Comparison of ENCODE assay signal across 19 cellular contexts in the genomic region with DNA sequence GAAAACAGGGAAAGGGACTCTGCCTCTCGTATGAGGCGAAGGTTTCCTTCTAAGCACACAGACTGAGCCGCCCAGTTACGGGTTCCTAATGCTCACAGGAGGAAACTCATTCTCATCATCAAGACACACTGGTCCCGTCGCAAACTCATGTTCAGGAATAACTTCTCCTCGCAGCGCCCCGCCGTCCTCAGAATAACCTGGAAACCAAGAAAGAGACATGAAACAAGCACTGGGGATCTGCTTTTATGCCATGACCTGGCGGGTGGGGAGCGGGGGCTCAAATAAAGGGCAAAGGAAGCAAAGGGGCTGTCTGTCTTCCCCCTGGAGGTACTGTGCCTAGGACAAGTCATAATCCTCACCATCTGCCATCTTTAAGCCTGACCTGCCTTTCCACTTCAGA.
"Had no signal": no experiment of that assay in that cellular context is flagged by ENCODE, and none has a peak within 500 bp of the region (broad histone marks: within the 10 kb centered on the region; RNA-seq: fewer than 3 reads in every experiment).

No MANE protein-coding gene starts in this region.

- H3K27ac ChIP-seq: heart left ventricle, ovary, testis, tibial nerve, upper lobe of right lung had no signal

- H3K36me3 ChIP-seq: ovary had no signal

- ATAC-seq: effector memory CD8-positive, alpha-beta T cell; heart left ventricle; naive thymus-derived CD4-positive, alpha-beta T cell; right cardiac atrium; stimulated activated naive B cell treated with anti-CD40 and anti-IgM and Interleukin-4, amounts not matched to agents 10 μg/mL and 1 μg/mL and 100 μg/mL, for 72 hours; stimulated activated naive CD8-positive, alpha-beta T cell treated with anti-CD3 and anti-CD28 coated beads, Interleukin-15, amount 100 ng/mL, for 72 hours; upper lobe of right lung had no signal

- H3K27me3 Mint-ChIP-seq: dendritic cell treated with granulocyte-macrophage colony-stimulating factor and Interleukin-4, amounts not matched to agents 40 ng/mL and 50 ng/mL, for 4 days; effector memory CD8-positive, alpha-beta T cell; naive thymus-derived CD4-positive, alpha-beta T cell; stimulated activated naive B cell treated with anti-CD40 and anti-IgM and Interleukin-4, amounts not matched to agents 10 μg/mL and 1 μg/mL and 100 μg/mL, for 72 hours; stimulated activated naive CD8-positive, alpha-beta T cell treated with anti-CD3 and anti-CD28 coated beads, Interleukin-15, amount 100 ng/mL, for 72 hours had no signal

- DNase-seq: cerebellar nuclear complex; effector memory CD8-positive, alpha-beta T cell; erythroblast; foreskin melanocyte; heart left ventricle; hypothalamus; kidney glomerular epithelial cell; mesendoderm; naive thymus-derived CD4-positive, alpha-beta T cell; ovary; right cardiac atrium; stimulated activated CD4-positive, alpha-beta T cell treated with anti-CD3 and anti-CD28 coated beads, Interleukin-4, amount 100 ng/mL, for 24 hours; stimulated activated naive B cell treated with anti-CD40 and anti-IgM and Interleukin-4, amounts not matched to agents 10 μg/mL and 1 μg/mL and 100 μg/mL, for 72 hours; stimulated activated naive CD8-positive, alpha-beta T cell treated with anti-CD3 and anti-CD28 coated beads, Interleukin-15, amount 100 ng/mL, for 72 hours; testis; upper lobe of right lung had no signal

- H3K27ac Mint-ChIP-seq: dendritic cell treated with granulocyte-macrophage colony-stimulating factor and Interleukin-4, amounts not matched to agents 40 ng/mL and 50 ng/mL, for 4 days; stimulated activated naive B cell treated with anti-CD40 and anti-IgM and Interleukin-4, amounts not matched to agents 10 μg/mL and 1 μg/mL and 100 μg/mL, for 72 hours had no signal

- H3K9me3 ChIP-seq: heart left ventricle, ovary, testis, tibial nerve, upper lobe of right lung had no signal

- H3K4me3 ChIP-seq: heart left ventricle, ovary, smooth muscle cell, testis, tibial nerve, upper lobe of right lung had no signal

- H3K9me3 Mint-ChIP-seq: dendritic cell treated with granulocyte-macrophage colony-stimulating factor and Interleukin-4, amounts not matched to agents 40 ng/mL and 50 ng/mL, for 4 days; effector memory CD8-positive, alpha-beta T cell; naive thymus-derived CD4-positive, alpha-beta T cell; stimulated activated naive B cell treated with anti-CD40 and anti-IgM and Interleukin-4, amounts not matched to agents 10 μg/mL and 1 μg/mL and 100 μg/mL, for 72 hours; stimulated activated naive CD8-positive, alpha-beta T cell treated with anti-CD3 and anti-CD28 coated beads, Interleukin-15, amount 100 ng/mL, for 72 hours had no signal

- H3K4me1 ChIP-seq: heart left ventricle, testis, tibial nerve, upper lobe of right lung had no signal

- H3K4me3 Mint-ChIP-seq: dendritic cell treated with granulocyte-macrophage colony-stimulating factor and Interleukin-4, amounts not matched to agents 40 ng/mL and 50 ng/mL, for 4 days; effector memory CD8-positive, alpha-beta T cell; naive thymus-derived CD4-positive, alpha-beta T cell; stimulated activated naive B cell treated with anti-CD40 and anti-IgM and Interleukin-4, amounts not matched to agents 10 μg/mL and 1 μg/mL and 100 μg/mL, for 72 hours; stimulated activated naive CD8-positive, alpha-beta T cell treated with anti-CD3 and anti-CD28 coated beads, Interleukin-15, amount 100 ng/mL, for 72 hours had no signal

- H3K27me3 ChIP-seq: heart left ventricle, ovary, testis, tibial nerve, upper lobe of right lung had no signal
